In the genomic region with DNA sequence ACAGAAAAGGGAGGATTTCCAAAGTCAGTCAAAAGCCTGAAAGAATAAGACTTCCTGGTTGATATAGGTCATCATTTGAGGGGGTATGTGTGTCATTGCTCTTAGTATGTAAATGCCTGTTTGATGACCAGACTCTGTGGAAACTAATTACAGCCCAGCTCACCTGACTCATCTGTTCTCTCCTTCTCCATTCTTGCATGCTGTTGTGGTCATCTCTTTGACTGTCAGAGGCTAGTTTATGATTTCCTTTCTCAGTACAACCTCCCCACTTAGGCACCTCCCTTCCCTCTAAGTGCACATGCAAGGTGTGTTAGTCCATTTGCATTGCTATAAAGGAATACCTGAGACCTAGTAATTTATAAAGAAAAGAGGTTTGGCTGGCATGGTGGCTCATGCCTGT, we compare ENCODE assay signal across 13 cellular contexts. TPM values are rescaled to one million over a fixed set of nuclear protein-coding genes. Genes with fewer than 3 reads are reported as not detected.
DNase-seq lines count a peak whose midpoint lies in the region; ATAC-seq, FAIRE-seq and TF ChIP-seq lines count a peak whose summit lies in the region.
"Had no signal": no experiment of that assay in that cellular context is flagged by ENCODE, and none has a peak within 500 bp of the region (broad histone marks: within the 10 kb centered on the region; RNA-seq: fewer than 3 reads in every experiment).

No MANE protein-coding gene starts in this region.

- H3K4me2 ChIP-seq in K562 (ENCODE audit: insufficient read depth, low read length) = no peak overlapping the region

- no peak overlapping the region for H3K4me3 ChIP-seq in K562
- no peak overlapping the region for H3K4me3 ChIP-seq in mucosa of stomach (ENCODE audit: low read length)

- H4K20me1 ChIP-seq in K562 (replicated peaks; ENCODE audit: control insufficient read depth, insufficient read depth, low read length) = no peaks in the 10 kb centered on the region

- H3K27ac ChIP-seq in K562 (ENCODE audit: extremely low read depth, low read depth, low read length) (no peak overlapping the region), substantia nigra (ENCODE audit: low read depth, low read length, poor library complexity, severe bottlenecking) (no peak overlapping the region)

- H2AFZ ChIP-seq in K562 (ENCODE audit: low read depth, low read length) = peak overlapping the region; percentile 5

- ATAC-seq in K562 = peak; percentile 9
- ATAC-seq in HG02970 (IDR thresholded peaks at IDR 0.05; ENCODE audit: low FRiP score, unreplicated experiment) = no peak
- no peak for ATAC-seq in GM21423 (IDR thresholded peaks at IDR 0.05; ENCODE audit: unreplicated experiment)
- ATAC-seq in GM19324 (IDR thresholded peaks at IDR 0.05; ENCODE audit: low FRiP score, unreplicated experiment) = no peak

- 0 out of 2 replicates have a peak, but pooled peaks have one; percentile 32 for TF ChIP-seq EP300 in K562 (IDR thresholded peaks at IDR 0.05; ENCODE audit: low read length)

- H3K9me1 ChIP-seq in K562 (ENCODE audit: control insufficient read depth, insufficient read depth, low read length) = no peaks in the 10 kb centered on the region

- H3K27me3 ChIP-seq in K562 (ENCODE audit: control insufficient read depth in 2 of 2, insufficient read depth in 2 of 2, low read length in 2 of 2) = no peaks in the 10 kb centered on the region
- H3K27me3 ChIP-seq in mucosa of stomach (ENCODE audit: control insufficient read depth, insufficient read depth, low read length) = no peaks in the 10 kb centered on the region

- FAIRE-seq in K562 (lab: Jason Lieb, UNC) = no peak
- FAIRE-seq: TTC549 had no signal

- TF ChIP-seq POLR2A in K562 (conservative IDR thresholded peaks at IDR 0.05) = no peak

- POLR2A ChIA-PET in K562 (lab: Yijun Ruan, JAX) = interaction anchor here (3.1 to 9.0 kb wide), 3 partner anchors 10 to 13 kb away, joined by 26 to 104 read pairs (median 33); a partner anchor contains a TSS

- H3K9ac ChIP-seq in K562 (ENCODE audit: insufficient read depth in 1 of 2, low read depth in 2 of 2, low read length in 2 of 2) (no peak overlapping the region), mucosa of stomach (ENCODE audit: low read length) (peak overlapping the region; percentile 23)

- CTCF ChIA-PET in K562 (lab: Yijun Ruan, JAX; ENCODE audit: low intra/inter-chr PET ratio) = no interaction called here

- H3K9me3 ChIP-seq in K562 (replicated peaks; ENCODE audit: control insufficient read depth, insufficient read depth, low read depth, low read length) = no peaks in the 10 kb centered on the region
- H3K9me3 ChIP-seq in mucosa of stomach (ENCODE audit: control insufficient read depth, low read length) = no peaks in the 10 kb centered on the region

- no TSS peak for BruUV-seq in K562 (replicated peaks; lab: Mats Ljungman, UMichigan)

- H3K36me3 ChIP-seq in K562 (ENCODE audit: control insufficient read depth, insufficient read depth, low read length) (no peaks in the 10 kb centered on the region), mucosa of stomach (ENCODE audit: control insufficient read depth, insufficient read depth, low read length) (peaks cover 7% of the 10 kb centered on the region)

- H3K4me1 ChIP-seq in K562 (replicated peaks in 1 of 2; ENCODE audit: control insufficient read depth in 2 of 2, insufficient read depth in 2 of 2, low read length in 2 of 2) (peaks cover 15 to 84% of the 10 kb centered on the region in 2 experiments), mucosa of stomach (ENCODE audit: control insufficient read depth, insufficient read depth, low read length) (peaks cover 27% of the 10 kb centered on the region)

- intact Hi-C loops in K562 (cut with micrococcal nuclease) = no loop called here

- peak in 1 of 2 experiments; percentile 17; a peak in 1 of 4 replicates for TF ChIP-seq RAD21 in K562 (CRISPR knock-in tag; conservative IDR thresholded peaks at IDR 0.05 in 1 of 2, IDR thresholded peaks at IDR 0.05 in 1 of 2)

- TF ChIP-seq CTCF in K562 (IDR thresholded peaks at IDR 0.05 in 2 of 3, conservative IDR thresholded peaks at IDR 0.05 in 1 of 3; ENCODE audit: insufficient read depth in 2 of 3, low read depth in 1 of 3, low read length in 3 of 3) = no peak

- in situ Hi-C loops in K562 (cut with MboI) = no loop called here

- peak; percentile 95 for DNase-seq in ELR (ENCODE audit: low read depth)
- DNase-seq in LoVo (ENCODE audit: low spot score) = peak; percentile 61
- peak in 2 of 4 experiments; percentile 51 to 54 for DNase-seq in K562 (ENCODE audit: extremely low read depth in 1 of 4, low spot score in 3 of 4)
- DNase-seq in substantia nigra (lab: John Stamatoyannopoulos, UW) = no peak
- DNase-seq: COR-L47; effector memory CD4-positive, alpha-beta T cell; NCI-H2081 had no signal

- H3K79me2 ChIP-seq in K562 (ENCODE audit: control insufficient read depth, insufficient read depth, low read length) = no peaks in the 10 kb centered on the region; the same call in 2 of the 3 replicates

RNA-seq across cellular contexts. Expression of a gene that starts 2.4 kb away (rescaled TPM):
- total RNA-seq in K562 (2011; cell fraction: chromatin; rRNA removed; ENCODE audit: low replicate concordance) = 2.8 and 4.0 TPM in 2 replicates
- total RNA-seq in K562 (2011; cell fraction: nucleolus; rRNA removed) = 2.5 and 3.0 TPM in 2 replicates
- 3.1 and 3.4 TPM in 2 replicates for total RNA-seq in K562 (2011; cell fraction: nucleoplasm; rRNA removed)
- 1.8 TPM in 2 replicates for total RNA-seq in K562 (2014; rRNA removed)
- total RNA-seq in K562 (2014; rRNA removed; fragmentation: Illumina TruSeq; extraction: Trizol) = 0.80 and 0.95 TPM in 2 replicates
- 0.80 and 0.87 TPM in 2 replicates for total RNA-seq in K562 (2015; rRNA removed; fragmentation: Illumina TruSeq; extraction: Trizol)
- 2.6 and 2.7 TPM in 2 replicates for total RNA-seq in K562 (2021)
- polyA plus RNA-seq in K562 (2011; rRNA removed) = 1.2 and 2.6 TPM in 2 replicates
- polyA plus RNA-seq in K562 (2011; cell fraction: cytosol; rRNA removed) = 0.81 and 1.4 TPM in 2 replicates
- polyA plus RNA-seq in K562 (2011; cell fraction: nucleus; rRNA removed) = 2.3 and 5.0 TPM in 2 replicates
- 2.2 and 2.8 TPM in 2 replicates for polyA plus RNA-seq in K562 (2012)
- polyA plus RNA-seq in K562 (2014; fragmentation: Illumina TruSeq; extraction: Trizol) = 3.0 and 3.1 TPM in 2 replicates
- polyA plus RNA-seq in K562 (2014; fragmentation: Nextera tagmentation; extraction: Ambion mirVana) = under 1 TPM; 0.62 to 0.69 TPM
- polyA plus RNA-seq in K562 (2014; rRNA removed) = 0.62 and 0.95 TPM in 2 replicates
- 2.6 TPM in 2 replicates for polyA minus RNA-seq in K562 (2011; rRNA and poly(A)+ RNA removed)
- 2.4 and 2.5 TPM in 2 replicates for polyA minus RNA-seq in K562 (2011; cell fraction: cytosol; rRNA and poly(A)+ RNA removed)
- 4.4 and 5.2 TPM in 2 replicates for polyA minus RNA-seq in K562 (2011; cell fraction: nucleus; rRNA and poly(A)+ RNA removed)
- total RNA-seq: H4 had no signal

RNA-seq across cellular contexts. Expression of a gene that starts 16.0 kb away (rescaled TPM):
- 25.7 and 74.5 TPM in 2 replicates for total RNA-seq in K562 (2011; cell fraction: chromatin; rRNA removed; ENCODE audit: low replicate concordance)
- total RNA-seq in K562 (2011; cell fraction: nucleolus; rRNA removed) = 20.0 and 23.4 TPM in 2 replicates
- total RNA-seq in K562 (2011; cell fraction: nucleoplasm; rRNA removed) = 50.4 and 82.5 TPM in 2 replicates
- 47.5 and 49.8 TPM in 2 replicates for total RNA-seq in K562 (2014; rRNA removed)
- total RNA-seq in K562 (2014; rRNA removed; fragmentation: Illumina TruSeq; extraction: Trizol) = 78.1 and 91.0 TPM in 2 replicates
- total RNA-seq in K562 (2015; rRNA removed; fragmentation: Illumina TruSeq; extraction: Trizol) = 51.8 and 56.0 TPM in 2 replicates
- 61.6 and 61.7 TPM in 2 replicates for total RNA-seq in K562 (2021)
- polyA plus RNA-seq in K562 (2011; rRNA removed) = 38.8 and 46.9 TPM in 2 replicates
- 9.4 and 20.3 TPM in 2 replicates for polyA plus RNA-seq in K562 (2011; cell fraction: cytosol; rRNA removed)
- polyA plus RNA-seq in K562 (2011; cell fraction: nucleus; rRNA removed) = 23.5 and 35.3 TPM in 2 replicates
- polyA plus RNA-seq in K562 (2012) = 19.8 and 21.4 TPM in 2 replicates
- 43.9 and 46.5 TPM in 2 replicates for polyA plus RNA-seq in K562 (2014; fragmentation: Illumina TruSeq; extraction: Trizol)
- polyA plus RNA-seq in K562 (2014; fragmentation: Nextera tagmentation; extraction: Ambion mirVana) = 10 to 100 TPM; 18.2 to 24.0 TPM
- 27.9 and 28.7 TPM in 2 replicates for polyA plus RNA-seq in K562 (2014; rRNA removed)
- 61.7 and 76.1 TPM in 2 replicates for polyA minus RNA-seq in K562 (2011; rRNA and poly(A)+ RNA removed)
- polyA minus RNA-seq in K562 (2011; cell fraction: cytosol; rRNA and poly(A)+ RNA removed) = 33.8 and 43.8 TPM in 2 replicates
- 50.4 and 102 TPM in 2 replicates for polyA minus RNA-seq in K562 (2011; cell fraction: nucleus; rRNA and poly(A)+ RNA removed)

RNA-seq across cellular contexts. Expression of a gene that starts 18.1 kb away (rescaled TPM):
- 29.4 and 45.8 TPM in 2 replicates for total RNA-seq in K562 (2011; cell fraction: chromatin; rRNA removed; ENCODE audit: low replicate concordance)
- total RNA-seq in K562 (2011; cell fraction: nucleolus; rRNA removed) = 18.0 and 21.1 TPM in 2 replicates
- 29.2 and 44.5 TPM in 2 replicates for total RNA-seq in K562 (2011; cell fraction: nucleoplasm; rRNA removed)
- 10.5 and 12.3 TPM in 2 replicates for total RNA-seq in K562 (2014; rRNA removed)
- 21.9 and 26.2 TPM in 2 replicates for total RNA-seq in K562 (2014; rRNA removed; fragmentation: Illumina TruSeq; extraction: Trizol)
- total RNA-seq in K562 (2015; rRNA removed; fragmentation: Illumina TruSeq; extraction: Trizol) = 17.3 and 17.8 TPM in 2 replicates
- 20.4 and 22.9 TPM in 2 replicates for total RNA-seq in K562 (2021)
- 24.1 and 26.0 TPM in 2 replicates for polyA plus RNA-seq in K562 (2011; rRNA removed)
- 7.4 and 16.5 TPM in 2 replicates for polyA plus RNA-seq in K562 (2011; cell fraction: cytosol; rRNA removed)
- 45.3 and 52.2 TPM in 2 replicates for polyA plus RNA-seq in K562 (2011; cell fraction: nucleus; rRNA removed)
- polyA plus RNA-seq in K562 (2012) = 11.2 and 14.1 TPM in 2 replicates
- 13.5 and 16.4 TPM in 2 replicates for polyA plus RNA-seq in K562 (2014; fragmentation: Illumina TruSeq; extraction: Trizol)
- 1 to 10 TPM; 6.9 to 7.6 TPM for polyA plus RNA-seq in K562 (2014; fragmentation: Nextera tagmentation; extraction: Ambion mirVana)
- polyA plus RNA-seq in K562 (2014; rRNA removed) = 11.7 and 11.9 TPM in 2 replicates
- polyA minus RNA-seq in K562 (2011; rRNA and poly(A)+ RNA removed) = 44.6 and 45.6 TPM in 2 replicates
- polyA minus RNA-seq in K562 (2011; cell fraction: cytosol; rRNA and poly(A)+ RNA removed) = 11.7 and 14.3 TPM in 2 replicates
- polyA minus RNA-seq in K562 (2011; cell fraction: nucleus; rRNA and poly(A)+ RNA removed) = 18.3 and 29.3 TPM in 2 replicates

RNA-seq across cellular contexts. Expression of a gene that starts 53.7 kb away (rescaled TPM):
- not detected in 2 replicates for total RNA-seq in K562 (2011; cell fraction: chromatin; rRNA removed; ENCODE audit: low replicate concordance)
- not detected in 2 replicates for total RNA-seq in K562 (2011; cell fraction: nucleolus; rRNA removed)
- total RNA-seq in K562 (2011; cell fraction: nucleoplasm; rRNA removed) = not detected in 2 replicates
- not detected in 2 replicates for total RNA-seq in K562 (2014; rRNA removed)
- total RNA-seq in K562 (2014; rRNA removed; fragmentation: Illumina TruSeq; extraction: Trizol) = not detected in 2 replicates
- total RNA-seq in K562 (2015; rRNA removed; fragmentation: Illumina TruSeq; extraction: Trizol) = not detected in 2 replicates
- total RNA-seq in K562 (2021) = not detected in 2 replicates
- polyA plus RNA-seq in K562 (2011; rRNA removed) = not detected in 2 replicates
- polyA plus RNA-seq in K562 (2011; cell fraction: cytosol; rRNA removed) = 0.03 TPM in 1 of 2 replicates, not detected in the other
- polyA plus RNA-seq in K562 (2011; cell fraction: nucleus; rRNA removed) = not detected in 2 replicates
- not detected in 2 replicates for polyA plus RNA-seq in K562 (2012)
- not detected in 2 replicates for polyA plus RNA-seq in K562 (2014; fragmentation: Illumina TruSeq; extraction: Trizol)
- not detected for polyA plus RNA-seq in K562 (2014; fragmentation: Nextera tagmentation; extraction: Ambion mirVana)
- polyA plus RNA-seq in K562 (2014; rRNA removed) = not detected in 2 replicates
- 0.12 TPM in 1 of 2 replicates, not detected in the other for polyA minus RNA-seq in K562 (2011; rRNA and poly(A)+ RNA removed)
- 2.3 and 3.0 TPM in 2 replicates for polyA minus RNA-seq in K562 (2011; cell fraction: cytosol; rRNA and poly(A)+ RNA removed)
- polyA minus RNA-seq in K562 (2011; cell fraction: nucleus; rRNA and poly(A)+ RNA removed) = 0.22 and 0.54 TPM in 2 replicates
- total RNA-seq: H4 had no signal

Comparison
In these comparisons a context has a peak if more than half of its experiments do, and no peak if none do; other contexts are left out.
1. DNase-seq: peak in ELR (single experiment) and LoVo (single experiment); none in substantia nigra (0 of 49).